ENCODE assay signal across 21 cellular contexts in the genomic region with DNA sequence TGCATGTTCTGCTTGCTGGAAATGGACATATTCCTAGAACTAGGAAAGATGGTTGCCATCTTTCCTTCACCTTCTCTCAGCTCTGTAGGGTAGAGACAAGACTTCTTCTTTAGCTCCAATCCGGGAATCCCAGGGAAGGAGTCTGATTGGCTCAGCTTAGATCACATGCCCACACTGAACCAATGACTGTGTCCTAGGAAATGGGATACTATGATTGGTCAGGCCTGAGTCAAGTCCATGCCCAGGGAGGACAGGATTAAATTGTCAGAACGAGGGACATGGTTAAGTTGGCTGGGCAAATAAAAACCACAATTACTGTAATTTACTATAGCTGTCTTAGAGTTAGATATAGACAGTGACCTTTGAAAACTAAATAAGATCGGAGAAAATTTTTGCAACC. TPM values are rescaled to one million over a fixed set of nuclear protein-coding genes. Genes with fewer than 3 reads are reported as not detected.
DNase-seq lines count a peak whose midpoint lies in the region; ATAC-seq and TF ChIP-seq lines count a peak whose summit lies in the region.
"Had no signal": no experiment of that assay in that cellular context is flagged by ENCODE, and none has a peak within 500 bp of the region (broad histone marks: within the 10 kb centered on the region; RNA-seq: fewer than 3 reads in every experiment).

No MANE protein-coding gene starts in this region.

- ATAC-seq in WTC11 (no peak), foreskin keratinocyte (no peak)
- ATAC-seq: HCT116, Right ventricle myocardium inferior, T-cell had no signal

- H3K4me1 Mint-ChIP-seq in WTC11: no peaks in the 10 kb centered on the region
- H3K4me1 Mint-ChIP-seq: T-cell had no signal

- DNase-seq in EH (ENCODE audit: low read depth) (peak; percentile 55), WTC11 (ENCODE audit: low spot score) (no peak), osteoblast (ENCODE audit: insufficient read length, low spot score, missing footprints) (peak; percentile 56), KBM-7 (no peak), Peyer's patch (no peak), foreskin keratinocyte (no peak)
- DNase-seq: AML-193; CD4-positive, alpha-beta T cell; NCI-H1092 treated with DMSO at 0.1 percent for 48 hours; NCI-H1436 treated with DMSO at 0.1 percent for 48 hours; NCI-H187 treated with DMSO at 0.1 percent for 48 hours; NCI-H2171 treated with DMSO at 0.1 percent for 48 hours; NCI-H345; NCI-H510A treated with DMSO at 0.1 percent for 48 hours; T-cell had no signal

- H3K79me2 ChIP-seq in osteoblast (ENCODE audit: insufficient read depth, low read length): no peaks in the 10 kb centered on the region

- POLR2A ChIA-PET in WTC11 (lab: Charles Lee): no interaction called here

- TF ChIP-seq CTCF in WTC11 (IDR thresholded peaks at IDR 0.05) (no peak), osteoblast (IDR thresholded peaks at IDR 0.05; ENCODE audit: extremely low read depth, low read depth, low read length) (no peak), Peyer's patch (IDR thresholded peaks at IDR 0.05) (no peak), foreskin keratinocyte (conservative IDR thresholded peaks at IDR 0.05) (no peak)

- H2AFZ ChIP-seq in osteoblast (ENCODE audit: low read length): no peak overlapping the region

- no peak for TF ChIP-seq RAD21 in Ishikawa (IDR thresholded peaks at IDR 0.05; ENCODE audit: low read depth)

- H3K4me3 ChIP-seq in osteoblast (ENCODE audit: insufficient read depth, low read length): no peak overlapping the region
- H3K4me3 ChIP-seq in Peyer's patch: no peak overlapping the region
- H3K4me3 ChIP-seq: BLaER1 treated with 17β-estradiol and CSF1 and Interleukin-3, amounts not matched to agents 10 nM and 100 nM; SJSA1 had no signal

- H3K27me3 ChIP-seq in osteoblast (ENCODE audit: insufficient read depth, low read length) (peaks cover 4% of the 10 kb centered on the region), Peyer's patch (no peaks in the 10 kb centered on the region), foreskin keratinocyte (no peaks in the 10 kb centered on the region)
- H3K27me3 ChIP-seq: BLaER1 treated with 17β-estradiol and CSF1 and Interleukin-3, amounts not matched to agents 10 nM and 100 nM; SJSA1 had no signal

- H3K9me3 ChIP-seq in osteoblast (ENCODE audit: low read depth, low read length) (no peaks in the 10 kb centered on the region), Peyer's patch (no peaks in the 10 kb centered on the region)
- H3K9me3 ChIP-seq: SJSA1 had no signal

- in situ Hi-C loops in KBM-7 (cut with MboI; ENCODE audit: low pct_unique_long_range_greater_than_20kb, low sequenced_read_pairs): loop anchor here (10.0 kb wide), 1 partner anchor 199 kb away; no protein-coding TSS in a partner anchor

- no peak overlapping the region for H3K27ac ChIP-seq in osteoblast (ENCODE audit: low read depth, low read length)
- no peak overlapping the region for H3K27ac ChIP-seq in Peyer's patch
- H3K27ac ChIP-seq in foreskin keratinocyte: no peak overlapping the region
- H3K27ac ChIP-seq: BLaER1 treated with 17β-estradiol and CSF1 and Interleukin-3, amounts not matched to agents 10 nM and 100 nM; SJSA1 had no signal

- TF ChIP-seq POLR2A in Peyer's patch (IDR thresholded peaks at IDR 0.05): no peak

- H4K20me1 ChIP-seq in osteoblast (ENCODE audit: insufficient read depth, low read length): no peaks in the 10 kb centered on the region
- H4K20me1 ChIP-seq: BLaER1 treated with 17β-estradiol and CSF1 and Interleukin-3, amounts not matched to agents 10 nM and 100 nM had no signal

- CTCF ChIA-PET in WTC11 (lab: Charles Lee): interaction anchor here (1.2 kb wide), 1 partner anchor 10 kb away, joined by 3 read pairs; no protein-coding TSS in a partner anchor

- no peak overlapping the region for H3K27ac Mint-ChIP-seq in WTC11
- H3K27ac Mint-ChIP-seq: CD4-positive, alpha-beta T cell; T-cell had no signal

- H3K27me3 Mint-ChIP-seq in WTC11 (ENCODE audit: low read depth): no peaks in the 10 kb centered on the region
- H3K27me3 Mint-ChIP-seq: CD4-positive, alpha-beta T cell; T-cell had no signal

- H3K36me3 Mint-ChIP-seq in WTC11: no peaks in the 10 kb centered on the region

- no peak overlapping the region for H3K4me2 ChIP-seq in osteoblast (ENCODE audit: insufficient read depth, low read length)
- H3K4me2 ChIP-seq: BLaER1 treated with 17β-estradiol and CSF1 and Interleukin-3, amounts not matched to agents 10 nM and 100 nM had no signal

- H3K9me3 Mint-ChIP-seq in WTC11: peaks cover 10% of the 10 kb centered on the region
- H3K9me3 Mint-ChIP-seq: CD4-positive, alpha-beta T cell; T-cell had no signal

- H3K36me3 ChIP-seq in osteoblast (ENCODE audit: insufficient read depth, low read length) (no peaks in the 10 kb centered on the region), Peyer's patch (no peaks in the 10 kb centered on the region)
- H3K36me3 ChIP-seq: SJSA1 had no signal

- H3K4me1 ChIP-seq in osteoblast (ENCODE audit: insufficient read depth, low read length): no peaks in the 10 kb centered on the region
- no peaks in the 10 kb centered on the region for H3K4me1 ChIP-seq in Peyer's patch
- peaks cover 8% of the 10 kb centered on the region for H3K4me1 ChIP-seq in foreskin keratinocyte
- H3K4me1 ChIP-seq: SJSA1 had no signal

- no peak overlapping the region for H3K4me3 Mint-ChIP-seq in WTC11
- H3K4me3 Mint-ChIP-seq: CD4-positive, alpha-beta T cell; T-cell had no signal

- no peak for TF ChIP-seq EP300 in Ishikawa (IDR thresholded peaks at IDR 0.05; ENCODE audit: borderline replicate concordance)

TF ChIP-seq in Ishikawa, 13 proteins besides CTCF, POLR2A, EP300 and RAD21:
- TF ChIP-seq, protein P1, sequence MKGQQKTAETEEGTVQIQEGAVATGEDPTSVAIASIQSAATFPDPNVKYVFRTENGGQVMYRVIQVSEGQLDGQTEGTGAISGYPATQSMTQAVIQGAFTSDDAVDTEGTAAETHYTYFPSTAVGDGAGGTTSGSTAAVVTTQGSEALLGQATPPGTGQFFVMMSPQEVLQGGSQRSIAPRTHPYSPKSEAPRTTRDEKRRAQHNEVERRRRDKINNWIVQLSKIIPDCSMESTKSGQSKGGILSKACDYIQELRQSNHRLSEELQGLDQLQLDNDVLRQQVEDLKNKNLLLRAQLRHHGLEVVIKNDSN (IDR thresholded peaks at IDR 0.05): peak; percentile 80
- TF ChIP-seq TCF12 (IDR thresholded peaks at IDR 0.05; ENCODE audit: low read depth): no peak

TF ChIP-seq in WTC11, 78 proteins besides CTCF, POLR2A, EP300 and RAD21:
- no peak for TF ChIP-seq FOXP1 (CRISPR knock-in tag; IDR thresholded peaks at IDR 0.05; ENCODE audit: borderline replicate concordance)
- TF ChIP-seq, protein P2, sequence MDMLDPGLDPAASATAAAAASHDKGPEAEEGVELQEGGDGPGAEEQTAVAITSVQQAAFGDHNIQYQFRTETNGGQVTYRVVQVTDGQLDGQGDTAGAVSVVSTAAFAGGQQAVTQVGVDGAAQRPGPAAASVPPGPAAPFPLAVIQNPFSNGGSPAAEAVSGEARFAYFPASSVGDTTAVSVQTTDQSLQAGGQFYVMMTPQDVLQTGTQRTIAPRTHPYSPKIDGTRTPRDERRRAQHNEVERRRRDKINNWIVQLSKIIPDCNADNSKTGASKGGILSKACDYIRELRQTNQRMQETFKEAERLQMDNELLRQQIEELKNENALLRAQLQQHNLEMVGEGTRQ (CRISPR knock-in tag; IDR thresholded peaks at IDR 0.05): peak; percentile 56; the same call in 1 of the 2 replicates

RNA-seq across cellular contexts. Expression of a gene that starts 31.4 kb away (rescaled TPM):
- total RNA-seq in WTC11 (2021) (5.7 to 7.4 TPM (median 6.3 TPM) in 3 replicates), osteoblast (7.2 and 7.7 TPM in 2 replicates), Peyer's patch (1 to 10 TPM; 1.6 to 6.5 (median 3.3) TPM), foreskin keratinocyte (11.9 and 12.1 TPM in 2 replicates)
- polyA plus RNA-seq in foreskin keratinocyte: 8.0 and 8.4 TPM in 2 replicates

RNA-seq across cellular contexts. Expression of a gene that starts 37.3 kb away (rescaled TPM):
- total RNA-seq in WTC11 (2021) (5.9 to 9.2 TPM (median 8.5 TPM) in 3 replicates), osteoblast (under 0.01 and 0.29 TPM in 2 replicates), Peyer's patch (not detected), foreskin keratinocyte (2.7 and 3.2 TPM in 2 replicates)
- 1.2 and 2.1 TPM in 2 replicates for polyA plus RNA-seq in foreskin keratinocyte
- total RNA-seq: CD4-positive, alpha-beta T cell; H4; Right ventricle myocardium inferior; SJSA1; T-cell had no signal

Comparison
In these comparisons a context has a peak if more than half of its experiments do, and no peak if none do; other contexts are left out.
1. DNase-seq: peak in EH (single experiment) and osteoblast (single experiment); none in WTC11 (single experiment), KBM-7 (single experiment), Peyer's patch (0 of 3) and foreskin keratinocyte (0 of 2).